ENCODE assay signal across 8 cellular contexts in genomic region chr20:50541606-50542041, GRCh38. TPM values are rescaled to one million over a fixed set of nuclear protein-coding genes. Genes with fewer than 3 reads are reported as not detected.
DNase-seq lines count a peak whose midpoint lies in the region; ATAC-seq, FAIRE-seq and TF ChIP-seq lines count a peak whose summit lies in the region.

No MANE protein-coding gene starts in this region.

- H3K27me3 ChIP-seq in CD8-positive, alpha-beta memory T cell (ENCODE audit: insufficient read depth, low read length, poor library complexity, severe bottlenecking), result no peaks in the 10 kb centered on the region
- no peaks in the 10 kb centered on the region for H3K27me3 ChIP-seq in HCT116 (ENCODE audit: insufficient read depth, low read length)
- no peaks in the 10 kb centered on the region for H3K27me3 ChIP-seq in lower lobe of right lung (ENCODE audit: low read depth)

- H3K79me2 ChIP-seq in HCT116 (ENCODE audit: insufficient read depth, low read length), result peaks cover 87% of the 10 kb centered on the region

- peaks cover 0 to 29% (median 0%) of the 10 kb centered on the region in 3 donors for H3K36me3 Mint-ChIP-seq in CD8-positive, alpha-beta memory T cell
- H3K36me3 Mint-ChIP-seq in T-helper 17 cell (ENCODE audit: low read depth), result no peaks in the 10 kb centered on the region

- H3K36me3 ChIP-seq in CD8-positive, alpha-beta memory T cell (ENCODE audit: insufficient read depth, low read length), result no peaks in the 10 kb centered on the region
- H3K36me3 ChIP-seq in HCT116 (ENCODE audit: control insufficient read depth in 1 of 2, insufficient read depth in 2 of 2, low read length in 2 of 2) (no peaks in the 10 kb centered on the region), lower lobe of right lung (no peaks in the 10 kb centered on the region)

- RAD21 ChIA-PET in HCT116 (lab: Charles Lee; ENCODE audit: low non-redundant PET in 1 of 2, low total read pairs in 2 of 2, uncharacterized antibody in 2 of 2, unreplicated experiment in 2 of 2), result no interaction called here

- peaks cover 74 to 85% (median 85%) of the 10 kb centered on the region in 3 donors for H3K4me1 Mint-ChIP-seq in CD8-positive, alpha-beta memory T cell
- H3K4me1 Mint-ChIP-seq in T-helper 17 cell, result peaks cover 57% of the 10 kb centered on the region

- TSS peak; percentile 63 for BruUV-seq in HCT116 (replicated peaks; lab: Mats Ljungman, UMichigan)

- DNase-seq in CD8-positive, alpha-beta memory T cell, result no peak
- DNase-seq in HCT116 (ENCODE audit: low read depth, low spot score) (peak; percentile 43), T-helper 17 cell (no peak), lower lobe of right lung (no peak), mesenteric fat pad (ENCODE audit: low spot score) (no peak), D721Med (ENCODE audit: insufficient read length, low spot score) (no peak), iPS-NIHi11 (ENCODE audit: low spot score) (no peak)

- intact Hi-C loops in HCT116 (cut with micrococcal nuclease), result loop anchor here (2.0 kb wide), 1 partner anchor 19 kb away; no protein-coding TSS in a partner anchor
- intact Hi-C loops in lower lobe of right lung (cut with DNase I), result no loop called here

- H3K9ac ChIP-seq in HCT116 (ENCODE audit: low read length), result peak overlapping the region; percentile 63

- H3K4me2 ChIP-seq in HCT116 (ENCODE audit: low read length), result peak overlapping the region; percentile 84

- H4K20me1 ChIP-seq in HCT116 (ENCODE audit: insufficient read depth), result no peaks in the 10 kb centered on the region

- H3K4me3 ChIP-seq in CD8-positive, alpha-beta memory T cell (ENCODE audit: low read length), result no peak overlapping the region
- H3K4me3 ChIP-seq in HCT116 (replicated peaks in 1 of 2; ENCODE audit: low read depth in 1 of 2, low read length in 2 of 2) (peak overlapping the region; percentile 13 to 45), lower lobe of right lung (no peak overlapping the region)

- H3K9me3 ChIP-seq in CD8-positive, alpha-beta memory T cell (ENCODE audit: low read length), result no peaks in the 10 kb centered on the region
- H3K9me3 ChIP-seq in HCT116 (ENCODE audit: control insufficient read depth in 1 of 2, insufficient read depth in 1 of 2, low read depth in 1 of 2, low read length in 2 of 2), result no peaks in the 10 kb centered on the region
- H3K9me3 ChIP-seq in T-helper 17 cell (ENCODE audit: control insufficient read depth, low read length, poor library complexity, severe bottlenecking), result no peaks in the 10 kb centered on the region
- no peaks in the 10 kb centered on the region for H3K9me3 ChIP-seq in lower lobe of right lung

- CTCF ChIA-PET in CD8-positive, alpha-beta memory T cell (lab: Charles Lee), result interaction anchor here (0.9 to 1.2 kb wide), 3 partner anchors 34 to 63 kb away, joined by 3 read pairs; no protein-coding TSS in a partner anchor
- CTCF ChIA-PET in HCT116 (lab: Charles Lee), result interaction anchor here (1.0 kb wide), 2 partner anchors 9 to 20 kb away, joined by 3 read pairs; no protein-coding TSS in a partner anchor

- H3K9me2 ChIP-seq in HCT116 (ENCODE audit: insufficient read depth), result no peaks in the 10 kb centered on the region

- peaks cover 61% of the 10 kb centered on the region for H3K4me1 ChIP-seq in CD8-positive, alpha-beta memory T cell (ENCODE audit: insufficient read depth, low read length)
- H3K4me1 ChIP-seq in HCT116 (ENCODE audit: control insufficient read depth in 1 of 2, insufficient read depth in 2 of 2, low read length in 2 of 2) (peaks cover 85 to 98% of the 10 kb centered on the region in 2 experiments), lower lobe of right lung (peaks cover 98% of the 10 kb centered on the region)

- no peaks in the 10 kb centered on the region for H3K27me3 Mint-ChIP-seq in CD8-positive, alpha-beta memory T cell
- no peaks in the 10 kb centered on the region for H3K27me3 Mint-ChIP-seq in T-helper 17 cell

- H3K4me3 Mint-ChIP-seq in CD8-positive, alpha-beta memory T cell, result peak overlapping the region in 4 of 7 donors; percentile 19 to 27 (median 25)
- H3K4me3 Mint-ChIP-seq in T-helper 17 cell, result peak overlapping the region; percentile 39

- peak; percentile 58 for ATAC-seq in HCT116
- ATAC-seq in T-helper 17 cell, result peak; percentile 36
- ATAC-seq in lower lobe of right lung, result peak in 1 of 2 donors; percentile 3
- ATAC-seq in HG03521 (IDR thresholded peaks at IDR 0.05; ENCODE audit: unreplicated experiment), result no peak

- no peaks in the 10 kb centered on the region for H3K9me3 Mint-ChIP-seq in CD8-positive, alpha-beta memory T cell

- POLR2A ChIA-PET in CD8-positive, alpha-beta memory T cell (lab: Charles Lee), result interaction anchor here (0.6 kb wide), 1 partner anchor 91 kb away, joined by 6 read pairs; no protein-coding TSS in a partner anchor
- POLR2A ChIA-PET in HCT116 (lab: Charles Lee), result interaction anchor here (1.0 to 2.5 kb wide), 5 partner anchors 12 to 19 kb away, joined by 3 to 6 read pairs (median 4); no protein-coding TSS in a partner anchor

- H2AFZ ChIP-seq in HCT116 (ENCODE audit: low read depth, low read length, poor library complexity, severe bottlenecking), result no peak overlapping the region

- FAIRE-seq in D721Med (lab: Jason Lieb, UNC), result no peak

- TF ChIP-seq POLR2A in HCT116 (IDR thresholded peaks at IDR 0.05; ENCODE audit: borderline replicate concordance, extremely low read depth, insufficient read depth, insufficient read length), result no peak

- TF ChIP-seq CTCF in HCT116 (IDR thresholded peaks at IDR 0.05 in 2 of 3, conservative IDR thresholded peaks at IDR 0.05 in 1 of 3; ENCODE audit: borderline replicate concordance in 1 of 3, insufficient read depth in 1 of 3, low read depth in 2 of 3, low read length in 2 of 3), result no peak
- TF ChIP-seq CTCF in lower lobe of right lung (IDR thresholded peaks at IDR 0.05), result no peak
- no peak for TF ChIP-seq CTCF in D721Med (IDR thresholded peaks at IDR 0.05; ENCODE audit: insufficient read depth, missing control alignments)

- TF ChIP-seq RAD21 in HCT116 (IDR thresholded peaks at IDR 0.05; ENCODE audit: low read depth), result no peak

- peak overlapping the region in 6 of 8 donors; percentile 7 to 49 (median 19) for H3K27ac Mint-ChIP-seq in CD8-positive, alpha-beta memory T cell
- H3K27ac Mint-ChIP-seq in T-helper 17 cell, result no peak overlapping the region

- no peak overlapping the region for H3K27ac ChIP-seq in CD8-positive, alpha-beta memory T cell (ENCODE audit: low read depth, low read length)
- H3K27ac ChIP-seq in HCT116 (ENCODE audit: low read depth, low read length), result peak overlapping the region; percentile 93
- H3K27ac ChIP-seq in lower lobe of right lung, result peak overlapping the region; percentile 79

TF ChIP-seq in HCT116, 20 proteins besides CTCF, POLR2A, EP300 and RAD21:
- TF ChIP-seq CBX3 (IDR thresholded peaks at IDR 0.05; ENCODE audit: low read depth) (no peak), MAX (IDR thresholded peaks at IDR 0.05) (no peak), REST (IDR thresholded peaks at IDR 0.05; ENCODE audit: low read depth) (no peak), TCF7L2 (IDR thresholded peaks at IDR 0.05; ENCODE audit: borderline replicate concordance, extremely low read depth, insufficient read depth, insufficient read length) (peak; percentile 76), EGR1 (IDR thresholded peaks at IDR 0.05; ENCODE audit: low read depth) (no peak), JUND (IDR thresholded peaks at IDR 0.05) (no peak)

RNA-seq across cellular contexts. Expression of gene PTPN1, which starts 31.4 kb away (rescaled TPM):
- 10 to 100 TPM; 64.2 to 67.3 TPM for total RNA-seq in CD8-positive, alpha-beta memory T cell
- 35.7 TPM for polyA plus RNA-seq in CD8-positive, alpha-beta memory T cell
- total RNA-seq in HCT116 (2021; ENCODE audit: unreplicated experiment) (47.5 TPM), T-helper 17 cell (10 to 100 TPM; 65.5 to 67.7 TPM), lower lobe of right lung (78.2 TPM), mesenteric fat pad (50.9 TPM)
- 28.6 and 33.0 TPM in 2 replicates for polyA plus RNA-seq in HCT116 (2012)

Comparison
In these comparisons a context has a peak if more than half of its experiments do, and no peak if none do; other contexts are left out.
1. H3K4me3 ChIP-seq: peak in HCT116 (2 of 2); none in CD8-positive, alpha-beta memory T cell (single experiment) and lower lobe of right lung (single experiment).